In genomic region chr17:30532871-30533270, GRCh38 we compare ENCODE assay signal across 22 cellular contexts.
"Had no signal": no experiment of that assay in that cellular context is flagged by ENCODE, and none has a peak within 500 bp of the region (broad histone marks: within the 10 kb centered on the region; RNA-seq: fewer than 3 reads in every experiment).

No MANE protein-coding gene starts in this region.

- DNase-seq: Karpas-422, KG1, MM.1S, NCI-H1048, NCI-H1105, NCI-H1417, NCI-H146, NCI-H1694 treated with DMSO at 0.1 percent for 48 hours, NCI-H1930, NCI-H2081, NCI-H2107, NCI-H226, NCI-H446 treated with DMSO at 0.1 percent for 48 hours, NCI-H510A treated with DMSO at 0.1 percent for 48 hours, NCI-H526, Right ventricle myocardium superior, RPMI8226, SIG-M5, SW 1271, T-cell had no signal

- H3K9me3 ChIP-seq: SJSA1 had no signal

- H3K36me3 ChIP-seq: SJSA1 had no signal

- H3K27ac ChIP-seq: SJSA1, SK-N-MC had no signal

- H3K27me3 ChIP-seq: SJSA1 had no signal

- H3K4me3 ChIP-seq: SJSA1, SK-N-MC had no signal
